Comparison of ENCODE assay signal across 10 cellular contexts in the genomic region with DNA sequence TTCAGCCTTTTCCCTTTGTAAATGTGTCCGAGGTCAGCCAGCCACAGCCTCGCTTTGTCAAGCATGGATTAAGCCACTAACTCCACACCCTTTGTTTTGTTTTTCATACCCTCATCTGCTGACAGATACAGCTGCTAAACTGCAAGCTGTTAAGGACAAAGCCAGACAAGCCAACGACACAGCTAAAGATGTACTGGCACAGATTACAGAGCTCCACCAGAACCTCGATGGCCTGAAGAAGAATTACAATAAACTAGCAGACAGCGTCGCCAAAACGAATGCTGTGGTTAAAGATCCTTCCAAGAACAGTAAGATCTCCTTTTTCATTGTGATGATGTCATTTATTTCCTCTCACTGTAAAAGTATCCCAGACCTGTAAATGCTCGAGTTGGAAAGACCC.
DNase-seq lines count a peak whose midpoint lies in the region; ATAC-seq and TF ChIP-seq lines count a peak whose summit lies in the region.
"Had no signal": no experiment of that assay in that cellular context is flagged by ENCODE, and none has a peak within 500 bp of the region (broad histone marks: within the 10 kb centered on the region; RNA-seq: fewer than 3 reads in every experiment).

No MANE protein-coding gene starts in this region.

- H3K36me3 Mint-ChIP-seq in HFFc6 (ENCODE audit: low read depth): no peaks in the 10 kb centered on the region

- H3K9me3 ChIP-seq in SJCRH30 (replicated peaks): no peaks in the 10 kb centered on the region

- peaks cover 8% of the 10 kb centered on the region; the same call in 1 of the 2 replicates for H3K4me1 Mint-ChIP-seq in HFFc6 (ENCODE audit: low read depth)

- H3K27ac ChIP-seq in SJCRH30: peak overlapping the region; percentile 13

- no peaks in the 10 kb centered on the region for H3K36me3 ChIP-seq in SJCRH30

- no peaks in the 10 kb centered on the region for H3K9me3 Mint-ChIP-seq in HFFc6

- ATAC-seq in GM21576 (IDR thresholded peaks at IDR 0.05; ENCODE audit: unreplicated experiment) (no peak), GM21367 (IDR thresholded peaks at IDR 0.05; ENCODE audit: unreplicated experiment) (no peak)

- H3K4me3 Mint-ChIP-seq in HFFc6: no peak overlapping the region

- 0 out of 2 replicates have a peak, but pooled peaks have one; percentile 8 for TF ChIP-seq CTCF in HFFc6 (IDR thresholded peaks at IDR 0.05)

- 0 out of 2 replicates have a peak, but pooled peaks cover 4% of the 10 kb centered on the region for H3K4me1 ChIP-seq in SJCRH30

- no peak overlapping the region for H3K27ac Mint-ChIP-seq in HFFc6

- DNase-seq in HFFc6: peak; percentile 4
- peak; percentile 43 to 70 for DNase-seq in SJCRH30
- peak; percentile 24 for DNase-seq in fibroblast of peridontal ligament (ENCODE audit: extremely low read depth)
- peak; percentile 18 for DNase-seq in non-pigmented ciliary epithelial cell (ENCODE audit: low read depth)
- no peak for DNase-seq in NCI-H1092 treated with DMSO at 0.1 percent for 48 hours (lab: John Stamatoyannopoulos, UW)
- no peak for DNase-seq in CD1c-positive myeloid dendritic cell (ENCODE audit: extremely low spot score)
- DNase-seq: activated T-cell treated with anti-CD3 and anti-CD28 coated beads for 4 hours, NCI-H1092 had no signal

- peak overlapping the region; percentile 11; the same call in 1 of the 2 replicates for H3K4me3 ChIP-seq in SJCRH30

- H3K27me3 Mint-ChIP-seq in HFFc6 (ENCODE audit: insufficient read depth): no peaks in the 10 kb centered on the region

- no peaks in the 10 kb centered on the region for H3K27me3 ChIP-seq in SJCRH30

Comparison
In these comparisons a context has a peak if more than half of its experiments do, and no peak if none do; other contexts are left out.
1. DNase-seq: peak in HFFc6 (single experiment), SJCRH30 (2 of 2), fibroblast of peridontal ligament (single experiment) and non-pigmented ciliary epithelial cell (single experiment); none in NCI-H1092 treated with DMSO at 0.1 percent for 48 hours (single experiment) and CD1c-positive myeloid dendritic cell (single experiment).